ENCODE assay signal across 15 cellular contexts in the genomic region with DNA sequence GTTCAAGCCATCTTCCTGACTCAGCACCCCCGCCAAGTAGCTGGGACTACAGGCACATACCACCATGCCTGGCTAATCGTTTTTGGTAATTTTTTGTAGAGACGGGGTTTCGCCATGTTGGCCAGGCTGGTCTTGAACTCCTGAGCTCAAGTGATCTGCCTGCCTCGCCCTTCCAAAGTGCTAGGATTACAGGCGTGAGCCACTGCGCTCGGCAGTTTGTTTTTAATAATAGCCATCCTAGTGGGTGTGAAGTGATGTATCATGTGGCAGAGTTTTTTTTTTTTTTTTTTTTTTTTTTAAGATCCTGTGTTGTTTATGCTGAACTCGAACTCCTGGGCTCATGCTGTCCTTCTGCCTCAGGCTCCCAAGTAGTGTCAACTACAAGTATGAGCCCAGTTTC.
"Had no signal": no experiment of that assay in that cellular context is flagged by ENCODE, and none has a peak within 500 bp of the region (broad histone marks: within the 10 kb centered on the region; RNA-seq: fewer than 3 reads in every experiment).

No MANE protein-coding gene starts in this region.

- H3K9me3 Mint-ChIP-seq: activated naive CD4-positive, alpha-beta T cell treated with anti-CD3 and anti-CD28 coated beads, Interleukin-2, amount 50 U/mL, for 24 hours; dendritic cell treated with granulocyte-macrophage colony-stimulating factor and Interleukin-4, amounts not matched to agents 40 ng/mL and 50 ng/mL, for 4 days; T-helper 1 cell treated with Interleukin-12 subunit alpha and Interleukin-12 subunit beta and Interleukin-4 antibody, amounts not matched to agents 30 μg/mL and 1 μg/mL, for 36 hours had no signal

- ATAC-seq: left lobe of liver, pancreas had no signal

- H3K36me3 ChIP-seq: pancreas, tibial artery had no signal

- DNase-seq: activated CD4-positive, alpha-beta T cell treated with anti-CD3 and anti-CD28 coated beads for 1 hour; activated CD8-positive, alpha-beta memory T cell treated with anti-CD3 and anti-CD28 coated beads for 24 hours; activated CD8-positive, alpha-beta memory T cell treated with anti-CD3 and anti-CD28 coated beads, Interleukin-2, amount 50 U/mL, for 48 hours; activated gamma-delta T cell; effector memory CD4-positive, alpha-beta T cell; glutamatergic neuron; hippocampal formation; mammary epithelial cell; pancreas; stimulated activated naive CD4-positive, alpha-beta T cell treated with Interleukin-2 at 50 U/mL for 16 hours; tibial artery had no signal

- H3K27me3 ChIP-seq: pancreas, tibial artery had no signal

- H3K27me3 Mint-ChIP-seq: activated naive CD4-positive, alpha-beta T cell treated with anti-CD3 and anti-CD28 coated beads, Interleukin-2, amount 50 U/mL, for 24 hours; dendritic cell treated with granulocyte-macrophage colony-stimulating factor and Interleukin-4, amounts not matched to agents 40 ng/mL and 50 ng/mL, for 4 days had no signal

- H3K9me3 ChIP-seq: pancreas, tibial artery had no signal

- H3K27ac Mint-ChIP-seq: activated naive CD4-positive, alpha-beta T cell treated with anti-CD3 and anti-CD28 coated beads, Interleukin-2, amount 50 U/mL, for 24 hours; dendritic cell treated with granulocyte-macrophage colony-stimulating factor and Interleukin-4, amounts not matched to agents 40 ng/mL and 50 ng/mL, for 4 days; T-helper 1 cell treated with Interleukin-12 subunit alpha and Interleukin-12 subunit beta and Interleukin-4 antibody, amounts not matched to agents 30 μg/mL and 1 μg/mL, for 36 hours had no signal

- H3K4me3 ChIP-seq: pancreas, tibial artery had no signal

- H3K4me3 Mint-ChIP-seq: activated naive CD4-positive, alpha-beta T cell treated with anti-CD3 and anti-CD28 coated beads, Interleukin-2, amount 50 U/mL, for 24 hours; dendritic cell treated with granulocyte-macrophage colony-stimulating factor and Interleukin-4, amounts not matched to agents 40 ng/mL and 50 ng/mL, for 4 days; T-helper 1 cell treated with Interleukin-12 subunit alpha and Interleukin-12 subunit beta and Interleukin-4 antibody, amounts not matched to agents 30 μg/mL and 1 μg/mL, for 36 hours had no signal

- H3K27ac ChIP-seq: pancreas had no signal
